ENCODE assay signal across 8 cellular contexts in genomic region chr3:126083913-126084514, GRCh38. TPM values are rescaled to one million over a fixed set of nuclear protein-coding genes. Genes with fewer than 3 reads are reported as not detected.
DNase-seq lines count a peak whose midpoint lies in the region; TF ChIP-seq lines count a peak whose summit lies in the region.

SLC41A3 (minus strand) TSS chr3:126084124; CDS start chr3:126068219, 15,905 bp downstream.

- TF ChIP-seq CTCF in fibroblast of villous mesenchyme (IDR thresholded peaks at IDR 0.05; ENCODE audit: insufficient read depth, low read depth, low read length) (peak; percentile 27), neural crest cell (conservative IDR thresholded peaks at IDR 0.05) (peak; percentile 58), stomach (IDR thresholded peaks at IDR 0.05) (peak in 3 of 7 experiments; percentile 20 to 43 (median 36))

- intact Hi-C loops in stomach (cut with DNase I; ENCODE audit: low total_unique reads): no loop called here

- H3K4me1 Mint-ChIP-seq in neural crest cell: peaks cover 24% of the 10 kb centered on the region

- H3K4me3 ChIP-seq in fibroblast of villous mesenchyme (ENCODE audit: low read depth, low read length): peak within 1 kb of the TSS; percentile 68
- peak within 1 kb of the TSS; percentile 67 to 85 (median 74) for H3K4me3 ChIP-seq in stomach

- H3K27ac ChIP-seq in stomach: peak within 1 kb of the TSS; percentile 87 to 95 (median 94)

- TF ChIP-seq POLR2A in stomach (IDR thresholded peaks at IDR 0.05): no peak

- H3K9me3 ChIP-seq in ES-I3 (ENCODE audit: control insufficient read depth, insufficient read depth, low read length): peaks cover 12% of the 10 kb centered on the region
- no peaks in the 10 kb centered on the region for H3K9me3 ChIP-seq in stomach

- peaks cover 11% of the 10 kb centered on the region for H3K9me3 Mint-ChIP-seq in neural crest cell

- H3K4me3 Mint-ChIP-seq in neural crest cell: peak within 1 kb of the TSS; percentile 92

- whole genome bisulfite sequencing in stomach, 5 donors: 0 to 1% (median 1%) methylated on average over 25 to 66 of the region's 66 CpGs

- no peaks in the 10 kb centered on the region for H3K27me3 Mint-ChIP-seq in neural crest cell (ENCODE audit: low read depth)

- TF ChIP-seq EP300 in stomach (IDR thresholded peaks at IDR 0.05): no peak

- DNase-seq in H4 (ENCODE audit: low spot score): peak; percentile 74
- DNase-seq in LoVo (ENCODE audit: low spot score): peak; percentile 84
- peak; percentile 56 to 71 for DNase-seq in SHP77 (lab: John Stamatoyannopoulos, UW)
- DNase-seq in activated effector memory CD4-positive, alpha-beta T cell treated with anti-CD3 and anti-CD28 coated beads, Interleukin-2, amount 50 U/mL, for 16 hours: peak; percentile 95
- peak; percentile 79 for DNase-seq in fibroblast of villous mesenchyme (ENCODE audit: low read depth)
- DNase-seq in neural crest cell (ENCODE audit: low read depth, low spot score): peak; percentile 73
- DNase-seq in stomach: peak; percentile 91

- H3K27ac Mint-ChIP-seq in neural crest cell (ENCODE audit: unreplicated experiment): peak within 1 kb of the TSS; percentile 57

- H3K9ac ChIP-seq in ES-I3 (ENCODE audit: low read depth, low read length): peak within 1 kb of the TSS; percentile 95

- no peaks in the 10 kb centered on the region for H3K27me3 ChIP-seq in stomach

- peaks cover 15% of the 10 kb centered on the region for H3K36me3 Mint-ChIP-seq in neural crest cell (ENCODE audit: low read depth)

- H3K4me1 ChIP-seq in ES-I3 (ENCODE audit: insufficient read depth, low read length): no peaks in the 10 kb centered on the region
- peaks cover 7 to 29% (median 21%) of the 10 kb centered on the region in 4 donors for H3K4me1 ChIP-seq in stomach

- H3K36me3 ChIP-seq in ES-I3 (ENCODE audit: insufficient read depth, low read length) (no peaks in the 10 kb centered on the region), stomach (no peaks in the 10 kb centered on the region)

RNA-seq across cellular contexts. Expression of gene SLC41A3, which starts in this region (rescaled TPM):
- 34.5 and 43.6 TPM in 2 replicates for total RNA-seq in H4 (2014; rRNA removed; shearing (Covaris generic))
- total RNA-seq in fibroblast of villous mesenchyme (32.9 and 36.7 TPM in 2 replicates), neural crest cell (58.1 and 58.8 TPM in 2 replicates), stomach (10 to 100 TPM; 27.7 to 81.7 (median 43.6) TPM)
- 10 to 100 TPM; 15.4 to 23.5 (median 18.0) TPM for polyA plus RNA-seq in stomach

Comparison
In these comparisons a context has a peak if more than half of its experiments do, and no peak if none do; other contexts are left out.
1. Peak in every context shown above with its lines: DNase-seq, H3K4me3 ChIP-seq and H3K27ac ChIP-seq.